In genomic region chr2:235319095-235319494, GRCh38 we compare ENCODE assay signal across 30 cellular contexts.
"Had no signal": no experiment of that assay in that cellular context is flagged by ENCODE, and none has a peak within 500 bp of the region (broad histone marks: within the 10 kb centered on the region; RNA-seq: fewer than 3 reads in every experiment).

No MANE protein-coding gene starts in this region.

- FAIRE-seq: astrocyte, bronchial epithelial cell had no signal

- H3K36me3 ChIP-seq: brain microvascular endothelial cell, esophagus muscularis mucosa, gastrocnemius medialis, WERI-Rb-1 had no signal

- H3K4me3 ChIP-seq: coronary artery, dorsolateral prefrontal cortex, esophagus muscularis mucosa, gastrocnemius medialis had no signal

- DNase-seq: activated B cell treated with CpG ODN at 0.5 μM for 24 hours; activated CD4-positive, alpha-beta T cell treated with anti-CD3 and anti-CD28 coated beads for 48 hours; activated CD4-positive, alpha-beta T cell treated with anti-CD3 and anti-CD28 coated beads, Interleukin-2, amount 50 U/mL, for 1 hour; activated CD4-positive, alpha-beta T cell treated with anti-CD3 and anti-CD28 coated beads, Interleukin-2, amount 50 U/mL, for 48 hours; activated CD8-positive, alpha-beta memory T cell treated with anti-CD3 and anti-CD28 coated beads for 24 hours; activated CD8-positive, alpha-beta T cell treated with anti-CD3 and anti-CD28 coated beads for 36 hours; activated effector memory CD4-positive, alpha-beta T cell treated with Interleukin-2 at 50 U/mL for 16 hours; activated gamma-delta T cell treated with Interleukin-2 at 50 U/mL for 16 hours; activated naive CD4-positive, alpha-beta T cell treated with anti-CD3 and anti-CD28 coated beads, Interleukin-2, amount 50 U/mL, for 16 hours; activated naive CD4-positive, alpha-beta T cell treated with Interleukin-2 at 50 U/mL for 16 hours; activated T-cell treated with anti-CD3 and anti-CD28 coated beads, Interleukin-2, amount 50 U/mL, for 4 hours; amniotic stem cell; anterior cingulate cortex; brain microvascular endothelial cell; dorsolateral prefrontal cortex; effector memory CD4-positive, alpha-beta T cell; endodermal cell; foreskin keratinocyte; gastrocnemius medialis; glutamatergic neuron; T-helper 1 cell; T-helper 17 cell; T1000; WERI-Rb-1 had no signal

- ATAC-seq: activated CD4-positive, CD25-positive, alpha-beta regulatory T cell treated with anti-CD3 and anti-CD28 coated beads, Interleukin-2, amount 50 U/mL, for 24 hours; activated CD8-positive, alpha-beta T cell treated with anti-CD3 and anti-CD28 coated beads for 36 hours; activated T-cell treated with anti-CD3 and anti-CD28 coated beads, Interleukin-2, amount 50 U/mL, for 4 hours; activated T-helper 17 cell treated with anti-CD3 and anti-CD28 coated beads, Interleukin-2, amount 50 U/mL, for 72 hours; foreskin keratinocyte; gastrocnemius medialis; T-helper 17 cell had no signal

- H3K27me3 ChIP-seq: brain microvascular endothelial cell, dorsolateral prefrontal cortex had no signal

- H3K9me3 ChIP-seq: esophagus muscularis mucosa, gastrocnemius medialis had no signal

- H3K27ac ChIP-seq: brain microvascular endothelial cell, coronary artery, dorsolateral prefrontal cortex, esophagus muscularis mucosa, foreskin keratinocyte, gastrocnemius medialis, WERI-Rb-1 had no signal

- H3K4me1 ChIP-seq: esophagus muscularis mucosa, foreskin keratinocyte, gastrocnemius medialis had no signal
